26 cellular contexts compared by ENCODE assay signal in genomic region chr7:134069187-134069586, GRCh38.
"Had no signal": no experiment of that assay in that cellular context is flagged by ENCODE, and none has a peak within 500 bp of the region (broad histone marks: within the 10 kb centered on the region; RNA-seq: fewer than 3 reads in every experiment).

No MANE protein-coding gene starts in this region.

- H3K36me3 ChIP-seq: ovary, prostate gland, thoracic aorta, upper lobe of right lung had no signal

- H3K79me2 ChIP-seq: hepatocyte had no signal

- H3K27me3 ChIP-seq: heart right ventricle, hepatocyte, ovary, suprapubic skin, tibial artery, upper lobe of right lung had no signal

- H3K27me3 Mint-ChIP-seq: memory B cell; naive thymus-derived CD8-positive, alpha-beta T cell; stimulated activated naive CD8-positive, alpha-beta T cell treated with anti-CD3 and anti-CD28 coated beads, Interleukin-15, Interleukin-2, amounts not matched to agents 100 ng/mL and 50 ng/mL, for 24 hours had no signal

- H3K4me3 ChIP-seq: heart right ventricle, hepatocyte, left ventricle myocardium inferior, lung, ovary, prostate gland, skin epidermis, suprapubic skin, thoracic aorta, tibial artery, upper lobe of right lung had no signal

- H3K9me3 Mint-ChIP-seq: memory B cell; nephron; stimulated activated naive CD8-positive, alpha-beta T cell treated with anti-CD3 and anti-CD28 coated beads, Interleukin-15, Interleukin-2, amounts not matched to agents 100 ng/mL and 50 ng/mL, for 24 hours had no signal

- H3K4me1 Mint-ChIP-seq: memory B cell had no signal

- H3K27ac ChIP-seq: heart right ventricle, hepatocyte, left ventricle myocardium inferior, ovary, prostate gland, skin epidermis, suprapubic skin, thoracic aorta, tibial artery, upper lobe of right lung had no signal

- H3K4me3 Mint-ChIP-seq: memory B cell; naive thymus-derived CD8-positive, alpha-beta T cell; nephron; stimulated activated naive CD8-positive, alpha-beta T cell treated with anti-CD3 and anti-CD28 coated beads, Interleukin-15, Interleukin-2, amounts not matched to agents 100 ng/mL and 50 ng/mL, for 24 hours had no signal

- H3K27ac Mint-ChIP-seq: memory B cell; nephron; stimulated activated naive CD8-positive, alpha-beta T cell treated with anti-CD3 and anti-CD28 coated beads, Interleukin-15, Interleukin-2, amounts not matched to agents 100 ng/mL and 50 ng/mL, for 24 hours had no signal

- H3K4me2 ChIP-seq: hepatocyte had no signal

- H2AFZ ChIP-seq: hepatocyte had no signal

- H3K9me3 ChIP-seq: heart right ventricle, left ventricle myocardium inferior, ovary, prostate gland, suprapubic skin, thoracic aorta, tibial artery, upper lobe of right lung had no signal

- ATAC-seq: heart right ventricle; left colon; naive thymus-derived CD8-positive, alpha-beta T cell; right cardiac atrium; sciatic nerve; upper lobe of right lung had no signal

- DNase-seq: heart right ventricle; kidney glomerular epithelial cell; left colon; left ventricle myocardium inferior; naive thymus-derived CD8-positive, alpha-beta T cell; ovary; retina; right cardiac atrium; stimulated activated CD4-positive, alpha-beta T cell treated with anti-CD3 and anti-CD28 coated beads, Interleukin-12 subunit alpha, Interleukin-12 subunit beta, amount 100 ng/mL, for 4 hours; stimulated activated CD4-positive, alpha-beta T cell treated with anti-CD3 and anti-CD28 coated beads, Interleukin-15, amount 100 ng/mL, for 24 hours; stimulated activated CD4-positive, alpha-beta T cell treated with anti-CD3 and anti-CD28 coated beads, Interleukin-2, amount 100 ng/mL, for 24 hours; stimulated activated CD4-positive, alpha-beta T cell treated with anti-CD3 and anti-CD28 coated beads, Interleukin-4, amount 100 ng/mL, for 1 hour; stimulated activated naive CD4-positive, alpha-beta T cell; tibial artery; trophoblast cell; upper lobe of right lung had no signal

- H3K4me1 ChIP-seq: heart right ventricle, prostate gland, tibial artery, upper lobe of right lung had no signal
